8 cellular contexts compared by ENCODE assay signal in the genomic region with DNA sequence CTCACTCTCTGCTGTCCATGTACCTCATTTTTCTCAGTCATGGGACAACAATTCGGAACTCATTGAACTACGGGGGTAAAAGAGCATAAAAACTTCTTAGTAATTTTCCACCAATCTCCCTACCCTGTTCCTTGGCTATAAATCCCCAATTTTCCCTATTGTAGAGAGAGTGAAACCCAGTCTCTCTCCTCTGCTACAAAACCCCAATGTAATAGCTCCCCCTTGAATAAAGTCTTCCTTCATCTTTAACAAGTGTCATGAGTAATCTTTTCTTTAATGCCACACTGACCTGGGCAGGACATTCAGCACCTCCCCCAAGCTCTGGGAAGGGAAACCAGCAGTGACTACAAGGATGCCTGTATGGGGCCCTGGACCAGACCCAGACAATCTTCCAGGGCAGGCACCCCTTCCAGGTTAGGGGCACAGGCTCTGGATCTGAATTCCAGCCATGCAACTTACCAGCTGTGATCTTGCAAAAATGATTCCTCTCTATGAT. TPM values are rescaled to one million over a fixed set of nuclear protein-coding genes. Genes with fewer than 3 reads are reported as not detected.
DNase-seq lines count a peak whose midpoint lies in the region; ATAC-seq and TF ChIP-seq lines count a peak whose summit lies in the region.

No MANE protein-coding gene starts in this region.

- H3K27me3 ChIP-seq in DND-41 (ENCODE audit: insufficient read depth, low read length, poor library complexity), result no peaks in the 10 kb centered on the region
- H3K27me3 ChIP-seq in esophagus squamous epithelium, result no peaks in the 10 kb centered on the region

- H3K4me3 ChIP-seq in DND-41 (ENCODE audit: low read depth in 1 of 2, low read length in 2 of 2), result peak overlapping the region in 1 of 2 experiments; percentile 49; a peak in 2 of 4 replicates
- peak overlapping the region; percentile 3 to 60 (median 26) for H3K4me3 ChIP-seq in esophagus squamous epithelium

- DNase-seq in DND-41 (no peak), H4 (ENCODE audit: low spot score) (peak; percentile 59), SHP77 (lab: John Stamatoyannopoulos, UW) (peak; percentile 27 to 39), esophagus squamous epithelium (lab: John Stamatoyannopoulos, UW) (no peak), T1000 (lab: John Stamatoyannopoulos, UW) (no peak), GM10266 (ENCODE audit: extremely low spot score) (no peak)
- DNase-seq in stimulated activated CD8-positive, alpha-beta memory T cell treated with anti-CD3 and anti-CD28 coated beads, Interleukin-4, amount 100 ng/mL, for 48 hours, result peak; percentile 48
- no peak for DNase-seq in activated CD4-positive, CD25-positive, alpha-beta regulatory T cell treated with anti-CD3 and anti-CD28 coated beads, Interleukin-2, amount 50 U/mL, for 72 hours

- WGBS in esophagus squamous epithelium, 2 donors, result 40 to 63% methylated on average over 2 of the region's 2 CpGs

- intact Hi-C loops in esophagus squamous epithelium (cut with DNase I), result no loop called here

- H3K36me3 ChIP-seq in DND-41 (ENCODE audit: insufficient read depth, low read length), result no peaks in the 10 kb centered on the region
- no peaks in the 10 kb centered on the region for H3K36me3 ChIP-seq in esophagus squamous epithelium

- no peak for TF ChIP-seq POLR2A in esophagus squamous epithelium (IDR thresholded peaks at IDR 0.05)

- no peaks in the 10 kb centered on the region for H4K20me1 ChIP-seq in DND-41 (ENCODE audit: insufficient read depth, low read length)

- TF ChIP-seq CTCF in DND-41 (IDR thresholded peaks at IDR 0.05; ENCODE audit: borderline replicate concordance, extremely low read depth, low read length, poor library complexity, severe bottlenecking) (no peak), esophagus squamous epithelium (IDR thresholded peaks at IDR 0.05) (no peak), GM10266 (IDR thresholded peaks at IDR 0.05; ENCODE audit: control insufficient read depth, insufficient read depth, low read depth, missing control alignments) (no peak)

- peak overlapping the region; percentile 54 for H3K4me2 ChIP-seq in DND-41 (ENCODE audit: insufficient read depth, low read length)

- peak; percentile 37 for ATAC-seq in DND-41 (ENCODE audit: insufficient read depth, low read depth)

- H3K4me1 ChIP-seq in DND-41 (ENCODE audit: insufficient read depth, low read length) (peaks cover 24% of the 10 kb centered on the region), esophagus squamous epithelium (peaks cover 0 to 39% (median 16%) of the 10 kb centered on the region in 3 donors)

- H3K9me3 ChIP-seq in DND-41 (ENCODE audit: insufficient read depth, low read length, severe bottlenecking), result no peaks in the 10 kb centered on the region
- no peaks in the 10 kb centered on the region for H3K9me3 ChIP-seq in esophagus squamous epithelium

- H2AFZ ChIP-seq in DND-41 (ENCODE audit: low read depth, low read length), result peak overlapping the region; percentile 71

- H3K79me2 ChIP-seq in DND-41 (ENCODE audit: insufficient read depth, low read length), result no peaks in the 10 kb centered on the region

- H3K9ac ChIP-seq in DND-41 (ENCODE audit: low read depth, low read length), result peak overlapping the region; percentile 43

- peak overlapping the region; percentile 84 for H3K27ac ChIP-seq in DND-41 (ENCODE audit: low read length)
- peak overlapping the region; percentile 73 to 93 (median 82) for H3K27ac ChIP-seq in esophagus squamous epithelium

RNA-seq across cellular contexts. Expression of a gene that starts 10.2 kb away (rescaled TPM):
- 86.6 and 90.0 TPM in 2 replicates for total RNA-seq in H4 (2014; rRNA removed; shearing (Covaris generic))
- 100 to 1,000 TPM in 3 of 4 donors, 10 to 100 TPM in 1; 96.5 to 311 (median 223) TPM for total RNA-seq in esophagus squamous epithelium

RNA-seq across cellular contexts. Expression of a gene that starts 33.7 kb away (rescaled TPM):
- not detected in 2 replicates for total RNA-seq in H4 (2014; rRNA removed; shearing (Covaris generic))
- not detected for total RNA-seq in esophagus squamous epithelium

RNA-seq across cellular contexts. Expression of a gene that starts 54.1 kb away (rescaled TPM):
- total RNA-seq in H4 (2014; rRNA removed; shearing (Covaris generic)), result 81.4 and 83.8 TPM in 2 replicates
- total RNA-seq in esophagus squamous epithelium, result 1,000 to 10,000 TPM in 1 of 4 donors, 10 to 100 TPM in 3; 45.8 to 2,552 (median 75.7) TPM

RNA-seq across cellular contexts. Expression of a gene that starts 56.0 kb away (rescaled TPM):
- 0.06 TPM in 1 of 2 replicates, not detected in the other for total RNA-seq in H4 (2014; rRNA removed; shearing (Covaris generic))
- under 1 TPM; 0.34 to 0.94 (median 0.53) TPM for total RNA-seq in esophagus squamous epithelium

Comparison
In these comparisons a context has a peak if more than half of its experiments do, and no peak if none do; other contexts are left out.
1. DNase-seq: peak in H4 (single experiment), SHP77 (2 of 2) and stimulated activated CD8-positive, alpha-beta memory T cell treated with anti-CD3 and anti-CD28 coated beads, Interleukin-4, amount 100 ng/mL, for 48 hours (single experiment); none in DND-41 (single experiment), esophagus squamous epithelium (single experiment), T1000 (single experiment), GM10266 (single experiment) and activated CD4-positive, CD25-positive, alpha-beta regulatory T cell treated with anti-CD3 and anti-CD28 coated beads, Interleukin-2, amount 50 U/mL, for 72 hours (single experiment).